ENCODE assay signal across 22 cellular contexts in the genomic region with DNA sequence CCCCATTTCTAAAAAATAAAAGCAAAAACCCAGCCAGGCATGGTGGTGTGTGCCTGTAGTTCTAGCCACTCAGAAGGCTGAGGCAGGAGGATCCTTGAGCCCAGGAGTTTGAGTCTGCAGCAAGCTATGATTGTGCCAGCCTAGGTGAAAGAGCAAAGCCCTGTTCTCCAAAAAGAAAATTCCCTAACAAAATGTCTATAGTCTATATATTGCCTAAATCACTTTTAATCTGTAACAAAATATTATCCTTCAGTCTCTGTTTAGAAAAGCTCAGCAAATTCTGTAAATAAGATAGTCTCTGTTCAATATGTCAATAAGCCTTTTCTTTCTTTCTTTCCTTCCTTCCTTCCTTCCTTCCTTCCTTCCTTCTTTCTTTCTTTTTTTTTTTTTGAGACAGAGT.
DNase-seq lines count a peak whose midpoint lies in the region; ATAC-seq and TF ChIP-seq lines count a peak whose summit lies in the region.
"Had no signal": no experiment of that assay in that cellular context is flagged by ENCODE, and none has a peak within 500 bp of the region (broad histone marks: within the 10 kb centered on the region; RNA-seq: fewer than 3 reads in every experiment).

No MANE protein-coding gene starts in this region.

- H3K27ac Mint-ChIP-seq in activated naive CD4-positive, alpha-beta T cell treated with anti-CD3 and anti-CD28 coated beads, Interleukin-2, amount 50 U/mL, for 24 hours: peak overlapping the region; percentile 24
- H3K27ac Mint-ChIP-seq in activated naive CD4-positive, alpha-beta T cell treated with anti-CD3 and anti-CD28 coated beads, Interleukin-2, amount 50 U/mL, for 72 hours: no peak overlapping the region
- H3K27ac Mint-ChIP-seq in glutamatergic neuron (ENCODE audit: unreplicated experiment): peak overlapping the region; percentile 98
- H3K27ac Mint-ChIP-seq: CD14-positive monocyte; CD4-positive, alpha-beta memory T cell; CD4-positive, CD25-positive, alpha-beta regulatory T cell; CD8-positive, alpha-beta memory T cell had no signal

- H3K27me3 Mint-ChIP-seq in activated naive CD4-positive, alpha-beta T cell treated with anti-CD3 and anti-CD28 coated beads, Interleukin-2, amount 50 U/mL, for 24 hours: peaks cover 3% of the 10 kb centered on the region
- peaks cover 5% of the 10 kb centered on the region for H3K27me3 Mint-ChIP-seq in glutamatergic neuron (ENCODE audit: unreplicated experiment)

- no peak overlapping the region for H3K4me3 Mint-ChIP-seq in activated naive CD4-positive, alpha-beta T cell treated with anti-CD3 and anti-CD28 coated beads, Interleukin-2, amount 50 U/mL, for 24 hours
- H3K4me3 Mint-ChIP-seq in glutamatergic neuron (ENCODE audit: unreplicated experiment): no peak overlapping the region
- H3K4me3 Mint-ChIP-seq: CD14-positive monocyte; CD4-positive, alpha-beta memory T cell; CD4-positive, CD25-positive, alpha-beta regulatory T cell; CD8-positive, alpha-beta memory T cell had no signal

- DNase-seq in activated naive CD4-positive, alpha-beta T cell treated with anti-CD3 and anti-CD28 coated beads, Interleukin-2, amount 50 U/mL, for 72 hours (ENCODE audit: low spot score in 2 of 2): no peak
- no peak for DNase-seq in glutamatergic neuron
- DNase-seq in activated CD4-positive, alpha-beta T cell treated with anti-CD3 and anti-CD28 coated beads for 48 hours: no peak
- DNase-seq: ACHN; BE2C; C1 segment of cervical spinal cord; CD4-positive, alpha-beta memory T cell; CD4-positive, CD25-positive, alpha-beta regulatory T cell; CD8-positive, alpha-beta memory T cell; COR-L47; DMS 273 treated with DMSO at 0.1 percent for 48 hours; DMS153; DMS53; DMS79; DND-41; EL; GDM1 had no signal

- TF ChIP-seq CTCF in glutamatergic neuron (IDR thresholded peaks at IDR 0.05; ENCODE audit: partially characterized antibody, unreplicated experiment): no peak

- no peaks in the 10 kb centered on the region for H3K36me3 Mint-ChIP-seq in activated naive CD4-positive, alpha-beta T cell treated with anti-CD3 and anti-CD28 coated beads, Interleukin-2, amount 50 U/mL, for 24 hours
- H3K36me3 Mint-ChIP-seq in activated naive CD4-positive, alpha-beta T cell treated with anti-CD3 and anti-CD28 coated beads, Interleukin-2, amount 50 U/mL, for 72 hours: no peaks in the 10 kb centered on the region
- no peaks in the 10 kb centered on the region for H3K36me3 Mint-ChIP-seq in glutamatergic neuron (ENCODE audit: unreplicated experiment)
- H3K36me3 Mint-ChIP-seq: CD14-positive monocyte; CD4-positive, alpha-beta memory T cell; CD4-positive, CD25-positive, alpha-beta regulatory T cell had no signal

- H3K4me1 Mint-ChIP-seq in activated naive CD4-positive, alpha-beta T cell treated with anti-CD3 and anti-CD28 coated beads, Interleukin-2, amount 50 U/mL, for 24 hours: peaks cover 11% of the 10 kb centered on the region
- peaks cover 56% of the 10 kb centered on the region for H3K4me1 Mint-ChIP-seq in glutamatergic neuron (ENCODE audit: low read depth, unreplicated experiment)
- H3K4me1 Mint-ChIP-seq: CD4-positive, alpha-beta memory T cell; CD4-positive, CD25-positive, alpha-beta regulatory T cell; CD8-positive, alpha-beta memory T cell had no signal

- no peaks in the 10 kb centered on the region for H3K9me3 Mint-ChIP-seq in activated naive CD4-positive, alpha-beta T cell treated with anti-CD3 and anti-CD28 coated beads, Interleukin-2, amount 50 U/mL, for 24 hours
- H3K9me3 Mint-ChIP-seq in activated naive CD4-positive, alpha-beta T cell treated with anti-CD3 and anti-CD28 coated beads, Interleukin-2, amount 50 U/mL, for 72 hours: peaks cover 3% of the 10 kb centered on the region in 2 donors
- H3K9me3 Mint-ChIP-seq in glutamatergic neuron (ENCODE audit: unreplicated experiment): peaks cover 9% of the 10 kb centered on the region
- H3K9me3 Mint-ChIP-seq: CD4-positive, alpha-beta memory T cell; CD8-positive, alpha-beta memory T cell had no signal

- no peak for ATAC-seq in activated naive CD4-positive, alpha-beta T cell treated with anti-CD3 and anti-CD28 coated beads, Interleukin-2, amount 50 U/mL, for 72 hours
- ATAC-seq in HG03039 (IDR thresholded peaks at IDR 0.05; ENCODE audit: unreplicated experiment): no peak
- ATAC-seq: A549, GM12878 had no signal

Comparison
In these comparisons a context has a peak if more than half of its experiments do, and no peak if none do; other contexts are left out.
1. H3K27ac Mint-ChIP-seq: peak in activated naive CD4-positive, alpha-beta T cell treated with anti-CD3 and anti-CD28 coated beads, Interleukin-2, amount 50 U/mL, for 24 hours (single experiment) and glutamatergic neuron (single experiment); none in activated naive CD4-positive, alpha-beta T cell treated with anti-CD3 and anti-CD28 coated beads, Interleukin-2, amount 50 U/mL, for 72 hours (0 of 2).